ENCODE assay signal across 32 cellular contexts in the genomic region with DNA sequence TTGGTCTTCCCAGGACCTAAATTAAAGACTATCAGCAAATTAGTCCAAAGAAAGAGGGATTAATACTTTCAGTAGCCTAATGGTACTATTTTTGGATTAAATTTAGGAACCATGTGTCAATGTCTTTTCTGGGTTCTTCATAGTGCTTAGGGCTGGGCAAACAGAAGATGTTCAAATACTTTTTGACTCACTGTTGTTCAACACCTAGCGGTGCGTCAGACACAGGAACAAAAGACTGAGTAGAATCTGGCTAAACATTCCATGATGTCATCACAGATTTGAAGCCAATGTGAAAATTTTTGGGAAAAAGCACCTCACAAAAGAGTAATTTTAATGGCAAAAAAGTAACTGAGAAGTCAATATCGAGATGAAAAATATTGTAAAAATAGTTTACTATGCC.
"Had no signal": no experiment of that assay in that cellular context is flagged by ENCODE, and none has a peak within 500 bp of the region (broad histone marks: within the 10 kb centered on the region; RNA-seq: fewer than 3 reads in every experiment).

No MANE protein-coding gene starts in this region.

- H3K9me3 ChIP-seq: colonic mucosa, gastrocnemius medialis, heart left ventricle had no signal

- FAIRE-seq: astrocyte, endometrium, endothelial cell of umbilical vein had no signal

- DNase-seq: activated B cell treated with CpG ODN at 0.5 μM for 24 hours; activated CD4-positive, alpha-beta T cell treated with anti-CD3 and anti-CD28 coated beads for 48 hours; activated CD4-positive, alpha-beta T cell treated with anti-CD3 and anti-CD28 coated beads, Interleukin-2, amount 50 U/mL, for 1 hour; activated CD4-positive, alpha-beta T cell treated with anti-CD3 and anti-CD28 coated beads, Interleukin-2, amount 50 U/mL, for 48 hours; activated CD8-positive, alpha-beta memory T cell treated with anti-CD3 and anti-CD28 coated beads for 24 hours; activated CD8-positive, alpha-beta T cell treated with anti-CD3 and anti-CD28 coated beads for 36 hours; activated effector memory CD4-positive, alpha-beta T cell treated with Interleukin-2 at 50 U/mL for 16 hours; activated gamma-delta T cell treated with Interleukin-2 at 50 U/mL for 16 hours; activated naive CD4-positive, alpha-beta T cell treated with anti-CD3 and anti-CD28 coated beads, Interleukin-2, amount 50 U/mL, for 16 hours; activated naive CD4-positive, alpha-beta T cell treated with Interleukin-2 at 50 U/mL for 16 hours; activated T-cell treated with anti-CD3 and anti-CD28 coated beads, Interleukin-2, amount 50 U/mL, for 4 hours; amniotic stem cell; anterior cingulate cortex; brain microvascular endothelial cell; central memory CD4-positive, alpha-beta T cell; cerebellar nuclear complex; colonic mucosa; effector CD8-positive, alpha-beta T cell; foreskin fibroblast; gastrocnemius medialis; glutamatergic neuron; heart left ventricle; T-helper 17 cell; T1000; WERI-Rb-1 had no signal

- H3K27ac ChIP-seq: brain microvascular endothelial cell, cardiac muscle cell, colonic mucosa, gastrocnemius medialis, heart left ventricle, WERI-Rb-1 had no signal

- H3K36me3 ChIP-seq: brain microvascular endothelial cell, cardiac muscle cell, colonic mucosa, gastrocnemius medialis, heart left ventricle, WERI-Rb-1 had no signal

- ATAC-seq: activated CD4-positive, CD25-positive, alpha-beta regulatory T cell treated with anti-CD3 and anti-CD28 coated beads, Interleukin-2, amount 50 U/mL, for 24 hours; activated CD8-positive, alpha-beta T cell treated with anti-CD3 and anti-CD28 coated beads for 36 hours; activated T-cell treated with anti-CD3 and anti-CD28 coated beads, Interleukin-2, amount 50 U/mL, for 4 hours; activated T-helper 17 cell treated with anti-CD3 and anti-CD28 coated beads, Interleukin-2, amount 50 U/mL, for 72 hours; esophagus mucosa; gastrocnemius medialis; heart left ventricle; T-helper 17 cell had no signal

- H3K27me3 ChIP-seq: brain microvascular endothelial cell, cardiac muscle cell, colonic mucosa, gastrocnemius medialis, heart left ventricle had no signal

- H3K4me1 ChIP-seq: colonic mucosa had no signal

- H3K4me3 ChIP-seq: cardiac muscle cell, colonic mucosa, gastrocnemius medialis, heart left ventricle had no signal
